Comparison of ENCODE assay signal across 14 cellular contexts in the genomic region with DNA sequence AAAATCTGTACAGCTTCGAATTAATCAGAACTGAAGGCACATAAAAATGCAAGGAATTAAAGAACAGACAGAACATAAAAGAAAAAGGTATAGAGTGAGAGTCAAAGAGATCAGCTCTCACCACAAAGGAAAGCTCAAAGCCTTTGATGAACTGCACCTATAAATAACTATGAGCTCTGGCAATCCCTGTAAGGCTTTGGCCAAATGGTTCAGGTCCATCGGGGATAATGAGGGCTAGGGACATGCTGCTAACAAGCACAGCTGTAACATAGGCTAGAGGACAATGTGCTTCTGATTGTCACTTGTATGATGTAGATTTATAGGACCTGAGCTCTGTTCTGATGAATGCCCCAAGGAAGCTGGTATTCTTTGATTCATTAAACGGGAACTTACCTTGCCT.
DNase-seq lines count a peak whose midpoint lies in the region; ATAC-seq, FAIRE-seq and TF ChIP-seq lines count a peak whose summit lies in the region.
"Had no signal": no experiment of that assay in that cellular context is flagged by ENCODE, and none has a peak within 500 bp of the region (broad histone marks: within the 10 kb centered on the region; RNA-seq: fewer than 3 reads in every experiment).

No MANE protein-coding gene starts in this region.

- H3K9me3 ChIP-seq in right cardiac atrium (ENCODE audit: control insufficient read depth, low read length), result no peaks in the 10 kb centered on the region
- H3K9me3 ChIP-seq: BLaER1 treated with 17β-estradiol and CSF1 and Interleukin-3, amounts not matched to agents 10 nM and 100 nM; HAP-1 had no signal

- no peak for TF ChIP-seq POLR2A in GM12891 (IDR thresholded peaks at IDR 0.05; ENCODE audit: low read depth, low read length)

- no peak overlapping the region for H3K27ac ChIP-seq in right cardiac atrium (ENCODE audit: low read length)
- H3K27ac ChIP-seq: BLaER1 treated with 17β-estradiol and CSF1 and Interleukin-3, amounts not matched to agents 10 nM and 100 nM; GM23248 had no signal

- ATAC-seq in Right ventricle myocardium inferior (peak; percentile 80), right cardiac atrium (no peak)
- ATAC-seq: CD8-positive, alpha-beta T cell had no signal

- H3K27me3 ChIP-seq in right cardiac atrium (ENCODE audit: control insufficient read depth, insufficient read depth), result no peaks in the 10 kb centered on the region
- H3K27me3 ChIP-seq: BLaER1 treated with 17β-estradiol and CSF1 and Interleukin-3, amounts not matched to agents 10 nM and 100 nM had no signal

- H3K4me1 ChIP-seq in right cardiac atrium (ENCODE audit: control insufficient read depth, insufficient read depth, low read length), result no peaks in the 10 kb centered on the region
- H3K4me1 ChIP-seq: BLaER1 treated with 17β-estradiol and CSF1 and Interleukin-3, amounts not matched to agents 10 nM and 100 nM; HAP-1 had no signal

- intact Hi-C loops in Right ventricle myocardium inferior (cut with DNase I) (no loop called here), right cardiac atrium (cut with DNase I) (no loop called here)

- peak; percentile 13 for FAIRE-seq in GM12891 (lab: Jason Lieb, UNC)

- WGBS in right cardiac atrium, result 68% methylated on average over 3 of the region's 3 CpGs

- DNase-seq in Right ventricle myocardium inferior (ENCODE audit: missing footprints), result no peak
- DNase-seq in right cardiac atrium, result no peak
- DNase-seq in GM12891 (ENCODE audit: insufficient read length, low spot score), result no peak
- DNase-seq in SW480 (ENCODE audit: low spot score), result peak; percentile 14
- peak; percentile 27 for DNase-seq in myocyte (ENCODE audit: low read depth)
- DNase-seq in iPS-NIHi7 (ENCODE audit: extremely low spot score), result no peak
- DNase-seq in medulla oblongata (ENCODE audit: extremely low spot score), result no peak
- DNase-seq: Calu3; CD8-positive, alpha-beta T cell; DMS79 treated with DMSO at 0.1 percent for 48 hours; GF-D8; GM23248 had no signal

- H3K4me3 ChIP-seq in right cardiac atrium (ENCODE audit: low read length), result no peak overlapping the region
- H3K4me3 ChIP-seq: BLaER1 treated with 17β-estradiol and CSF1 and Interleukin-3, amounts not matched to agents 10 nM and 100 nM; GM23248; HAP-1 had no signal

TF ChIP-seq in GM12891, 5 proteins besides CTCF, POLR2A, EP300 and RAD21:
- TF ChIP-seq SPI1 (IDR thresholded peaks at IDR 0.05; ENCODE audit: low read depth, low read length), result no peak
- TF ChIP-seq POU2F2 (IDR thresholded peaks at IDR 0.05; ENCODE audit: low read depth, low read length), result no peak
- no peak for TF ChIP-seq TAF1 (IDR thresholded peaks at IDR 0.05; ENCODE audit: low read depth, low read length)
- TF ChIP-seq PAX5 (IDR thresholded peaks at IDR 0.05; ENCODE audit: insufficient read depth, low read length, severe bottlenecking), result no peak
- TF ChIP-seq POLR2AphosphoS5 (IDR thresholded peaks at IDR 0.05; ENCODE audit: low read depth, low read length), result no peak
TF ChIP-seq in GM12891: peak in this region for 0.

Comparison
In these comparisons a context has a peak if more than half of its experiments do, and no peak if none do; other contexts are left out.
1. DNase-seq: peak in SW480 (single experiment) and myocyte (single experiment); none in Right ventricle myocardium inferior (single experiment), right cardiac atrium (0 of 3), GM12891 (single experiment), iPS-NIHi7 (single experiment) and medulla oblongata (single experiment).